ENCODE assay signal across 8 cellular contexts in the genomic region with DNA sequence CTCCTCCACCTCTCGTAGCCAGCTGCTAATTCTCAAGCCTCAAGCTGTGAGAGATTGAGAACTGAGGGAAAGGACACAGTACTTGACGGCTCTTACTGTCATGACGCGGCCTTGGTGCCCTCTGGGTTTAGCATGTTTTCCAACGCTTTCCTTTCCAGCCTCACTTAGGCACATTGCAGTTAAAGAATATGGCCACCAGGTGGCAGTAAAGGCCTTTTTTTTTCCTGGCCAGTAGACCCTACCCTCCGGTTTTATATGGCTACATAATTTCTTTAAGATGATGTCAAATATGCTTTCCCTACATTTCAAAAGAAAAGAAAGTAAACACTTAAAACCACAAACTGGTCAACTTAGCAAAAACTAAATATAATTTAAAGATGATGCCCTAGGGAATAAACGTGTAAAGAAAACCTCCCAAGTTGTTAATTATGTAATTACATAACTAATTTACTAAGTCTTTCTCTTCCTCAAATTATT. TPM values are rescaled to one million over a fixed set of nuclear protein-coding genes. Genes with fewer than 3 reads are reported as not detected.
A peak's percentile ranks its signal among the peaks of the same experiment; 100 is the strongest.
DNase-seq lines count a peak whose midpoint lies in the region; FAIRE-seq and TF ChIP-seq lines count a peak whose summit lies in the region.

No MANE protein-coding gene starts in this region.

- peak overlapping the region in 4 of 5 donors; percentile 14 to 61 (median 32) for H3K4me3 ChIP-seq in subcutaneous abdominal adipose tissue (ENCODE audit: low read depth in 1 of 5, low read length in 5 of 5)

- no peaks in the 10 kb centered on the region for H3K9me3 ChIP-seq in subcutaneous abdominal adipose tissue (ENCODE audit: control insufficient read depth in 5 of 5, low read length in 5 of 5)

- no peaks in the 10 kb centered on the region for H3K4me1 Mint-ChIP-seq in endothelial cell (ENCODE audit: unreplicated experiment)

- H3K36me3 Mint-ChIP-seq in endothelial cell (ENCODE audit: low read depth, unreplicated experiment) = no peaks in the 10 kb centered on the region

- no peaks in the 10 kb centered on the region for H3K27me3 ChIP-seq in subcutaneous abdominal adipose tissue (ENCODE audit: control insufficient read depth in 5 of 5, insufficient read depth in 4 of 5, low read length in 5 of 5)

- H3K36me3 ChIP-seq in subcutaneous abdominal adipose tissue (ENCODE audit: control insufficient read depth in 5 of 5, insufficient read depth in 5 of 5, low read length in 5 of 5) = peaks cover 3 to 5% (median 3%) of the 10 kb centered on the region in 5 donors

- peak overlapping the region; percentile 11 for H3K27ac ChIP-seq in subcutaneous abdominal adipose tissue (ENCODE audit: low read depth, low read length)

- peak overlapping the region in 3 of 5 donors; percentile 6 to 66 (median 60) for H3K9ac ChIP-seq in subcutaneous abdominal adipose tissue (ENCODE audit: low read length in 5 of 5)

- no peak overlapping the region for H3K4me3 Mint-ChIP-seq in endothelial cell (ENCODE audit: unreplicated experiment)

- peaks cover 0 to 24% (median 12%) of the 10 kb centered on the region in 5 donors for H3K4me1 ChIP-seq in subcutaneous abdominal adipose tissue (ENCODE audit: control insufficient read depth in 5 of 5, insufficient read depth in 5 of 5, low read length in 5 of 5)

- peaks cover 1% of the 10 kb centered on the region for H3K27me3 Mint-ChIP-seq in endothelial cell (ENCODE audit: unreplicated experiment)

- H3K27ac Mint-ChIP-seq in endothelial cell (ENCODE audit: unreplicated experiment) = no peak overlapping the region

- FAIRE-seq in D721Med (lab: Jason Lieb, UNC) = peak; percentile 82

- TF ChIP-seq CTCF in D721Med (IDR thresholded peaks at IDR 0.05; ENCODE audit: insufficient read depth, missing control alignments) (peak; percentile 93), endothelial cell (IDR thresholded peaks at IDR 0.05; ENCODE audit: unreplicated experiment) (peak; percentile 98)

- DNase-seq in D721Med (ENCODE audit: insufficient read length, low spot score) (no peak), HT-29 (ENCODE audit: low spot score) (peak; percentile 97), NCI-H82 treated with DMSO at 0.1 percent for 48 hours (lab: John Stamatoyannopoulos, UW; ENCODE audit: unreplicated experiment) (peak; percentile 53), endothelial cell (ENCODE audit: low spot score) (peak; percentile 62), myocyte (ENCODE audit: low read depth) (peak; percentile 83), GM19238 (ENCODE audit: insufficient read length, low spot score) (no peak)
- peak; percentile 33 to 41 for DNase-seq in activated CD4-positive, alpha-beta T cell treated with anti-CD3 and anti-CD28 coated beads, Interleukin-2, amount 50 U/mL, for 4 hours

- H3K9me3 Mint-ChIP-seq in endothelial cell (ENCODE audit: unreplicated experiment) = no peaks in the 10 kb centered on the region

RNA-seq across cellular contexts. Expression of a gene that starts 56.8 kb away (rescaled TPM):
- 107 and 112 TPM in 2 replicates for total RNA-seq in HT-29 (2014; rRNA removed; shearing (Covaris generic))
- 189 TPM for total RNA-seq in endothelial cell (ENCODE audit: unreplicated experiment)
- 409 and 601 TPM in 2 replicates for total RNA-seq in myocyte
- polyA plus RNA-seq in myocyte (2012) = 380 TPM

Comparison
In these comparisons a context has a peak if more than half of its experiments do, and no peak if none do; other contexts are left out.
1. DNase-seq: peak in HT-29 (single experiment), NCI-H82 treated with DMSO at 0.1 percent for 48 hours (single experiment), activated CD4-positive, alpha-beta T cell treated with anti-CD3 and anti-CD28 coated beads, Interleukin-2, amount 50 U/mL, for 4 hours (2 of 2), endothelial cell (single experiment) and myocyte (single experiment); none in D721Med (single experiment) and GM19238 (single experiment).